ENCODE assay signal across 8 cellular contexts in genomic region chr2:161238559-161239415, GRCh38.
DNase-seq lines count a peak whose midpoint lies in the region; ATAC-seq, FAIRE-seq and TF ChIP-seq lines count a peak whose summit lies in the region.

No MANE protein-coding gene starts in this region.

- H3K9me3 ChIP-seq in adrenal gland (replicated peaks in 1 of 3) (no peaks in the 10 kb centered on the region), heart left ventricle (no peaks in the 10 kb centered on the region)

- TF ChIP-seq CTCF in adrenal gland (IDR thresholded peaks at IDR 0.05) (peak in 1 of 6 experiments; percentile 5), heart left ventricle (IDR thresholded peaks at IDR 0.05) (no peak), omental fat pad (IDR thresholded peaks at IDR 0.05) (no peak)

- 0 to 15% (median 10%) methylated on average over 31 to 89 of the region's 89 CpGs for WGBS in adrenal gland, 4 donors
- 12 to 19% (median 14%) methylated on average over 40 to 89 of the region's 89 CpGs for WGBS in heart left ventricle, 4 donors

- H3K4me1 ChIP-seq in adrenal gland (replicated peaks in 1 of 2) (peaks cover 5 to 15% of the 10 kb centered on the region in 2 donors), heart left ventricle (peaks cover 0 to 34% (median 7%) of the 10 kb centered on the region in 12 donors)

- H3K36me3 ChIP-seq in adrenal gland (replicated peaks in 1 of 2) = no peaks in the 10 kb centered on the region
- H3K36me3 ChIP-seq in heart left ventricle = peaks cover 0 to 21% (median 3%) of the 10 kb centered on the region in 9 donors

- no peak for TF ChIP-seq POLR2A in adrenal gland (IDR thresholded peaks at IDR 0.05)
- no peak for TF ChIP-seq POLR2A in heart left ventricle (IDR thresholded peaks at IDR 0.05)

- no peaks in the 10 kb centered on the region for H3K27me3 ChIP-seq in adrenal gland
- H3K27me3 ChIP-seq in heart left ventricle = no peaks in the 10 kb centered on the region

- ATAC-seq in GM18909 (IDR thresholded peaks at IDR 0.05; ENCODE audit: poor library complexity, unreplicated experiment) = peak; percentile 43
- ATAC-seq in HG03342 (IDR thresholded peaks at IDR 0.05; ENCODE audit: unreplicated experiment) = peak; percentile 29
- peak; percentile 66 for ATAC-seq in SK-N-SH treated with all-trans-retinoic acid at 6 μM for 48 hours
- peak; percentile 35 to 82 (median 79) for ATAC-seq in heart left ventricle
- peak; percentile 80 for ATAC-seq in omental fat pad (ENCODE audit: low FRiP score)

- DNase-seq in AG08395 (ENCODE audit: low spot score) (peak; percentile 33), adrenal gland (peak; percentile 49 to 74 (median 62)), heart left ventricle (peak; percentile 44 to 82 (median 68)), omental fat pad (ENCODE audit: low spot score) (no peak), urothelium cell line (ENCODE audit: low spot score) (peak; percentile 17)

- no peak for FAIRE-seq in urothelium cell line (lab: Jason Lieb, UNC)

- H3K4me3 ChIP-seq in adrenal gland (peak overlapping the region in 2 of 4 donors; percentile 9 to 86), heart left ventricle (peak overlapping the region; percentile 18 to 68 (median 56))

- intact Hi-C loops in adrenal gland (cut with DNase I) (no loop called here), heart left ventricle (cut with DNase I) (no loop called here)

- H3K27ac ChIP-seq in adrenal gland (peak overlapping the region in 2 of 5 donors; percentile 23 to 51), heart left ventricle (peak overlapping the region in 3 of 12 donors; percentile 11 to 71 (median 25))

TF ChIP-seq in SK-N-SH treated with all-trans-retinoic acid at 6 μM for 48 hours, 23 proteins besides CTCF, POLR2A, EP300 and RAD21:
- no peak for TF ChIP-seq RARB (CRISPR knock-in tag; IDR thresholded peaks at IDR 0.05)
- TF ChIP-seq TCF4 (CRISPR knock-in tag; IDR thresholded peaks at IDR 0.05; ENCODE audit: borderline replicate concordance) = no peak
- TF ChIP-seq TSHZ2 (CRISPR knock-in tag; IDR thresholded peaks at IDR 0.05) = no peak
- TF ChIP-seq TOX (CRISPR knock-in tag; IDR thresholded peaks at IDR 0.05; ENCODE audit: borderline replicate concordance) = no peak
- no peak for TF ChIP-seq ZC3H10 (CRISPR knock-in tag; IDR thresholded peaks at IDR 0.05)
- TF ChIP-seq POU6F1 (CRISPR knock-in tag; IDR thresholded peaks at IDR 0.05; ENCODE audit: borderline replicate concordance, low read depth) = no peak
- TF ChIP-seq ESRRG (CRISPR knock-in tag; IDR thresholded peaks at IDR 0.05) = no peak

Comparison
In these comparisons a context has a peak if more than half of its experiments do, and no peak if none do; other contexts are left out.
1. ATAC-seq: peak in every context shown above with its lines; median percentile 80 in omental fat pad; 79 in heart left ventricle; 66 in SK-N-SH treated with all-trans-retinoic acid at 6 μM for 48 hours; 43 in GM18909; 29 in HG03342.